Comparison of ENCODE assay signal across 8 cellular contexts in the genomic region with DNA sequence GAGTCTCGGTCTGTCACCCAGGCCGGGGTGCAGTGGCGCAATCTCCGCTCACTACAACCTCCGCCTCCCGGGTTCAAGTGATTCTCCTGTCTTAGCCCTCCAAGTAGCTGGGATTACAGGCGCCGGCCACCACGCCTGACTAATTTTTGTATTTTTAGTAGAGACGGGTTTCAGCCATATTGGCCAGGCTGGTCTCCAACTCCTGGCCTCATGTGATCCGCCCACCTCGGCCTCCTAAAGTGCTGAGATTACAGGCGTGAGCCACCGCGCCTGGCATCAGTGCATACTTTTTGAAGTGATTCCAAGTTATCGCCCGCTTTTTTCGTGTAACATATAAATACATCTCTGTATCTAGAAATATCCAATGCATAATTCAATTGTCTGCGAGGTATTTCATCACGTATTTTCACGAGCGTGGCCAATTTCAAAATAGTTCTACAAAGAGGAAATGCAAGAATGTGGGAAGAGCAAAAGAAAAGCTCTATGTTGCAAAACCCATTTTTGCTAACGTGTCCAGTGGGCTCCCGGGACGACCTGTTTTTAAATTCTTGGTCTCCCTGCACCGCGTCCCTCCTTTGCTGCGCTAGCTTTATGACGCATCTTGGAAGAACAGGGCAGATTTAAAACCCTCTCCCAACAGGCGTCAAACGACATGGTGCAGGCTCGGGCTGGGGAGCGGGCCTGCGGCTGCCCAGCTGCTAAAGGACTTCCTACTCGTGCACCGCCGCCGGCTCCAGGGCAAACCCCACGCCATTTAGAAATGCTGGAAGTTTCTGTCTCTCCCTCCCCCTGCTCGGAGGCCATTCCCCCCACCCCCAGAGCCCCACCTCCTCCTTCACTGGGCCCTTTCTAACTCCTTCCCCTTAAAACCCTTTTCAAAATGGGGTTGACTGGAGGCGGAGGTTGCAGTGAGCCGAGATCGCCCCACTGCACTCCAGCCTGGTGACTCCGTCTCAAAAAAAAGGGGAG. TPM values are rescaled to one million over a fixed set of nuclear protein-coding genes. Genes with fewer than 3 reads are reported as not detected.
DNase-seq lines count a peak whose midpoint lies in the region; ATAC-seq and TF ChIP-seq lines count a peak whose summit lies in the region.

No MANE protein-coding gene starts in this region.

- H3K4me1 ChIP-seq in Panc1 (ENCODE audit: control insufficient read depth, insufficient read depth, low read length): peaks cover 11% of the 10 kb centered on the region
- peaks cover 29 to 85% (median 57%) of the 10 kb centered on the region in 6 donors for H3K4me1 ChIP-seq in spleen

- H3K4me1 Mint-ChIP-seq in activated T-cell treated with anti-CD3 and anti-CD28 coated beads, Interleukin-2, amount 50 U/mL, for 24 hours (ENCODE audit: low read depth): peaks cover 47% of the 10 kb centered on the region

- peaks cover 3% of the 10 kb centered on the region; the same call in 1 of the 2 replicates for H3K36me3 ChIP-seq in Panc1 (ENCODE audit: control insufficient read depth, insufficient read depth, low read length)
- H3K36me3 ChIP-seq in spleen: peaks cover 0 to 11% (median 0%) of the 10 kb centered on the region in 6 donors

- BruUV-seq in Panc1 (replicated peaks; lab: Mats Ljungman, UMichigan): no TSS peak

- in situ Hi-C loops in Panc1 (cut with HindIII; ENCODE audit: low pct_unique_long_range_greater_than_20kb, low sequenced_read_pairs): no loop called here

- POLR2A ChIA-PET in Panc1 (lab: Charles Lee): interaction anchor here (0.6 kb wide), 1 partner anchor 566 kb away, joined by 4 read pairs; no protein-coding TSS in a partner anchor

- H3K4me3 Mint-ChIP-seq in activated T-cell treated with anti-CD3 and anti-CD28 coated beads, Interleukin-2, amount 50 U/mL, for 24 hours: peak overlapping the region; percentile 67

- H3K4me3 ChIP-seq in Panc1 (ENCODE audit: low read depth in 2 of 2, low read length in 2 of 2) (peak overlapping the region; percentile 33 to 70), coronary artery (peak overlapping the region; percentile 92), spleen (peak overlapping the region in 7 of 8 donors; percentile 5 to 93 (median 78))

- WGBS in spleen, 5 donors: 28 to 48% (median 37%) methylated on average over 44 of the region's 44 CpGs

- peak; percentile 54 for DNase-seq in activated T-cell treated with anti-CD3 and anti-CD28 coated beads, Interleukin-2, amount 50 U/mL, for 24 hours
- no peak for DNase-seq in activated T-cell treated with anti-CD3 and anti-CD28 coated beads, Interleukin-2, amount 50 U/mL, for 48 hours
- no peak for DNase-seq in Panc1 (ENCODE audit: low read depth, low spot score)
- peak; percentile 88 for DNase-seq in coronary artery (ENCODE audit: low spot score)
- peak; percentile 90 for DNase-seq in spleen
- no peak for DNase-seq in stimulated activated CD8-positive, alpha-beta memory T cell treated with anti-CD3 and anti-CD28 coated beads, Interleukin-4, amount 100 ng/mL, for 48 hours

- CTCF ChIA-PET in Panc1 (lab: Charles Lee): no interaction called here

- H3K9me3 Mint-ChIP-seq in activated T-cell treated with anti-CD3 and anti-CD28 coated beads, Interleukin-2, amount 50 U/mL, for 24 hours: no peaks in the 10 kb centered on the region

- no peak for TF ChIP-seq CTCF in Panc1 (IDR thresholded peaks at IDR 0.05)
- TF ChIP-seq CTCF in coronary artery (IDR thresholded peaks at IDR 0.05): no peak
- TF ChIP-seq CTCF in spleen (IDR thresholded peaks at IDR 0.05 in 8 of 11, conservative IDR thresholded peaks at IDR 0.05 in 3 of 11): no peak

- peaks cover 5% of the 10 kb centered on the region for H3K36me3 Mint-ChIP-seq in activated T-cell treated with anti-CD3 and anti-CD28 coated beads, Interleukin-2, amount 50 U/mL, for 24 hours (ENCODE audit: low read depth)

- peak overlapping the region; percentile 62 for H3K27ac Mint-ChIP-seq in activated T-cell treated with anti-CD3 and anti-CD28 coated beads, Interleukin-2, amount 50 U/mL, for 24 hours

- H3K27ac ChIP-seq in Panc1 (ENCODE audit: low read length): no peak overlapping the region
- H3K27ac ChIP-seq in coronary artery: peak overlapping the region; percentile 98 to 99
- peak overlapping the region; percentile 62 for H3K27ac ChIP-seq in layer of hippocampus (ENCODE audit: low read depth, low read length)
- peak overlapping the region; percentile 91 to 100 (median 99) for H3K27ac ChIP-seq in spleen

- H3K27me3 ChIP-seq in Panc1 (ENCODE audit: control insufficient read depth, insufficient read depth, low read length) (no peaks in the 10 kb centered on the region), layer of hippocampus (ENCODE audit: control insufficient read depth, insufficient read depth, low read length) (no peaks in the 10 kb centered on the region), spleen (replicated peaks in 1 of 7) (peaks cover 0 to 25% (median 0%) of the 10 kb centered on the region in 7 donors)

- intact Hi-C loops in Panc1 (cut with micrococcal nuclease; ENCODE audit: unreplicated experiment): no loop called here
- intact Hi-C loops in spleen (cut with DNase I; ENCODE audit: low total_unique reads): no loop called here

- H3K9me3 ChIP-seq in Panc1 (ENCODE audit: control insufficient read depth, insufficient read depth, low read depth, low read length): no peaks in the 10 kb centered on the region
- H3K9me3 ChIP-seq in spleen: no peaks in the 10 kb centered on the region

- TF ChIP-seq POLR2A in spleen (IDR thresholded peaks at IDR 0.05): peak in 1 of 3 donors; percentile 15

- peaks cover 22% of the 10 kb centered on the region for H3K27me3 Mint-ChIP-seq in activated T-cell treated with anti-CD3 and anti-CD28 coated beads, Interleukin-2, amount 50 U/mL, for 24 hours

- ATAC-seq in Panc1 (no peak), GM19395 (IDR thresholded peaks at IDR 0.05; ENCODE audit: unreplicated experiment) (no peak)

RNA-seq across cellular contexts. Expression of gene IFNGR2, which starts 0.9 kb away (rescaled TPM):
- total RNA-seq in Panc1 (2021; ENCODE audit: unreplicated experiment): 47.9 TPM
- 54.8 TPM for polyA plus RNA-seq in Panc1 (2012; ENCODE audit: insufficient read length)
- 100 to 1,000 TPM in 5 of 7 donors, 10 to 100 TPM in 2; 87.1 to 133 (median 114) TPM for total RNA-seq in spleen
- 10 to 100 TPM; 73.6 to 77.9 (median 77.4) TPM for polyA plus RNA-seq in spleen

Comparison
In these comparisons a context has a peak if more than half of its experiments do, and no peak if none do; other contexts are left out.
1. DNase-seq: peak in activated T-cell treated with anti-CD3 and anti-CD28 coated beads, Interleukin-2, amount 50 U/mL, for 24 hours (single experiment), coronary artery (single experiment) and spleen (single experiment); none in activated T-cell treated with anti-CD3 and anti-CD28 coated beads, Interleukin-2, amount 50 U/mL, for 48 hours (0 of 2), Panc1 (single experiment) and stimulated activated CD8-positive, alpha-beta memory T cell treated with anti-CD3 and anti-CD28 coated beads, Interleukin-4, amount 100 ng/mL, for 48 hours (single experiment).
2. Peak in every context shown above with its lines, with median percentiles within 50 percentile points of each other: H3K4me3 ChIP-seq.